Comparison of ENCODE assay signal across 2 cellular contexts in genomic region chr6:30913721-30914075, GRCh38.
TF ChIP-seq lines count a peak whose summit lies in the region.

No MANE protein-coding gene starts in this region.

TF ChIP-seq in HepG2, 621 proteins besides CTCF, POLR2A, EP300 and RAD21 (continues in another document):
- no peak for TF ChIP-seq THYN1 (CRISPR knock-in tag; IDR thresholded peaks at IDR 0.05; ENCODE audit: borderline replicate concordance, low read depth)
- no peak for TF ChIP-seq MLLT10 (CRISPR knock-in tag; IDR thresholded peaks at IDR 0.05)
- no peak for TF ChIP-seq ATRX (CRISPR knock-in tag; IDR thresholded peaks at IDR 0.05; ENCODE audit: borderline replicate concordance)
- TF ChIP-seq, protein P1, sequence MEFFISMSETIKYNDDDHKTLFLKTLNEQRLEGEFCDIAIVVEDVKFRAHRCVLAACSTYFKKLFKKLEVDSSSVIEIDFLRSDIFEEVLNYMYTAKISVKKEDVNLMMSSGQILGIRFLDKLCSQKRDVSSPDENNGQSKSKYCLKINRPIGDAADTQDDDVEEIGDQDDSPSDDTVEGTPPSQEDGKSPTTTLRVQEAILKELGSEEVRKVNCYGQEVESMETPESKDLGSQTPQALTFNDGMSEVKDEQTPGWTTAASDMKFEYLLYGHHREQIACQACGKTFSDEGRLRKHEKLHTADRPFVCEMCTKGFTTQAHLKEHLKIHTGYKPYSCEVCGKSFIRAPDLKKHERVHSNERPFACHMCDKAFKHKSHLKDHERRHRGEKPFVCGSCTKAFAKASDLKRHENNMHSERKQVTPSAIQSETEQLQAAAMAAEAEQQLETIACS (CRISPR knock-in tag; IDR thresholded peaks at IDR 0.05), result no peak
- TF ChIP-seq, protein P2, sequence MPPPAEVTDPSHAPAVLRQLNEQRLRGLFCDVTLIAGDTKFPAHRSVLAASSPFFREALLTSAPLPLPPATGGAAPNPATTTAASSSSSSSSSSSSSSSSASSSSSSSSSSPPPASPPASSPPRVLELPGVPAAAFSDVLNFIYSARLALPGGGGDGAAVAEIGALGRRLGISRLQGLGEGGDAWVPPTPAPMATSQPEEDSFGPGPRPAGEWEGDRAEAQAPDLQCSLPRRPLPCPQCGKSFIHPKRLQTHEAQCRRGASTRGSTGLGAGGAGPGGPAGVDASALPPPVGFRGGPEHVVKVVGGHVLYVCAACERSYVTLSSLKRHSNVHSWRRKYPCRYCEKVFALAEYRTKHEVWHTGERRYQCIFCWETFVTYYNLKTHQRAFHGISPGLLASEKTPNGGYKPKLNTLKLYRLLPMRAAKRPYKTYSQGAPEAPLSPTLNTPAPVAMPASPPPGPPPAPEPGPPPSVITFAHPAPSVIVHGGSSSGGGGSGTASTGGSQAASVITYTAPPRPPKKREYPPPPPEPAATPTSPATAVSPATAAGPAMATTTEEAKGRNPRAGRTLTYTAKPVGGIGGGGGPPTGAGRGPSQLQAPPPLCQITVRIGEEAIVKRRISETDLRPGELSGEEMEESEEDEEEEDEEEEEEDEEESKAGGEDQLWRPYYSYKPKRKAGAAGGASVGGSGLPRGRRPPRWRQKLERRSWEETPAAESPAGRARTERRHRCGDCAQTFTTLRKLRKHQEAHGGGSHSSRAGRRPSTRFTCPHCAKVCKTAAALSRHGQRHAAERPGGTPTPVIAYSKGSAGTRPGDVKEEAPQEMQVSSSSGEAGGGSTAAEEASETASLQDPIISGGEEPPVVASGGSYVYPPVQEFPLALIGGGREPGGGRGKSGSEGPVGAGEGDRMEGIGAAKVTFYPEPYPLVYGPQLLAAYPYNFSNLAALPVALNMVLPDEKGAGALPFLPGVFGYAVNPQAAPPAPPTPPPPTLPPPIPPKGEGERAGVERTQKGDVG (CRISPR knock-in tag; IDR thresholded peaks at IDR 0.05; ENCODE audit: borderline replicate concordance), result peak; percentile 74; the same call in 1 of the 2 replicates
- no peak for TF ChIP-seq SALL1 (CRISPR knock-in tag; IDR thresholded peaks at IDR 0.05)
- peak; percentile 23; the same call in 1 of the 2 replicates for TF ChIP-seq ZNF672 (CRISPR knock-in tag; IDR thresholded peaks at IDR 0.05)
- no peak for TF ChIP-seq CEBPB (IDR thresholded peaks at IDR 0.05; ENCODE audit: borderline replicate concordance, low read depth, low read length)
- peak; percentile 82 for TF ChIP-seq ZBTB33 (CRISPR knock-in tag; IDR thresholded peaks at IDR 0.05)
- TF ChIP-seq PRPF4 (IDR thresholded peaks at IDR 0.05; ENCODE audit: low read depth, low read length, poor library complexity, severe bottlenecking), result peak; percentile 98
- TF ChIP-seq, protein P3, sequence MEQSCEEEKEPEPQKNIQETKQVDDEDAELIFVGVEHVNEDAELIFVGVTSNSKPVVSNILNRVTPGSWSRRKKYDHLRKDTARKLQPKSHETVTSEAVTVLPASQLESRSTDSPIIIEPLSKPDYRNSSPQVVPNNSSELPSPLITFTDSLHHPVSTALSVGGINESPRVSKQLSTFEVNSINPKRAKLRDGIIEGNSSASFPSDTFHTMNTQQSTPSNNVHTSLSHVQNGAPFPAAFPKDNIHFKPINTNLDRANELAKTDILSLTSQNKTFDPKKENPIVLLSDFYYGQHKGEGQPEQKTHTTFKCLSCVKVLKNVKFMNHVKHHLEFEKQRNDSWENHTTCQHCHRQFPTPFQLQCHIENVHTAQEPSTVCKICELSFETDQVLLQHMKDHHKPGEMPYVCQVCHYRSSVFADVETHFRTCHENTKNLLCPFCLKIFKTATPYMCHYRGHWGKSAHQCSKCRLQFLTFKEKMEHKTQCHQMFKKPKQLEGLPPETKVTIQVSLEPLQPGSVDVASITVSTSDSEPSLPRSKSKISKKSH (CRISPR knock-in tag; IDR thresholded peaks at IDR 0.05; ENCODE audit: borderline replicate concordance), result 0 out of 2 replicates have a peak, but pooled peaks have one; percentile 7
- TF ChIP-seq, protein P4, sequence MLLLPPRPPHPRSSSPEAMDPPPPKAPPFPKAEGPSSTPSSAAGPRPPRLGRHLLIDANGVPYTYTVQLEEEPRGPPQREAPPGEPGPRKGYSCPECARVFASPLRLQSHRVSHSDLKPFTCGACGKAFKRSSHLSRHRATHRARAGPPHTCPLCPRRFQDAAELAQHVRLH (CRISPR knock-in tag; IDR thresholded peaks at IDR 0.05; ENCODE audit: borderline replicate concordance, low read depth), result no peak
- TF ChIP-seq RFXAP (CRISPR knock-in tag; IDR thresholded peaks at IDR 0.05; ENCODE audit: borderline replicate concordance), result no peak
- 0 out of 2 replicates have a peak, but pooled peaks have one; percentile 18 for TF ChIP-seq ZNF775 (CRISPR knock-in tag; IDR thresholded peaks at IDR 0.05; ENCODE audit: borderline replicate concordance)
- TF ChIP-seq ZBTB38 (CRISPR knock-in tag; IDR thresholded peaks at IDR 0.05), result peak; percentile 99
- 0 out of 2 replicates have a peak, but pooled peaks have one; percentile 43 for TF ChIP-seq MTA1 (CRISPR knock-in tag; IDR thresholded peaks at IDR 0.05; ENCODE audit: borderline replicate concordance)
- no peak for TF ChIP-seq RELA (CRISPR knock-in tag; IDR thresholded peaks at IDR 0.05)

TF ChIP-seq in HEK293T, 16 proteins besides CTCF, POLR2A, EP300 and RAD21:
- TF ChIP-seq BHLHE40 (IDR thresholded peaks at IDR 0.05; ENCODE audit: borderline replicate concordance) (no peak), SP1 (IDR thresholded peaks at IDR 0.05) (no peak), CTBP1 (IDR thresholded peaks at IDR 0.05; ENCODE audit: borderline replicate concordance) (no peak), L3MBTL2 (conservative IDR thresholded peaks at IDR 0.05) (no peak), ELF4 (IDR thresholded peaks at IDR 0.05) (no peak), FOXA1 (IDR thresholded peaks at IDR 0.05) (no peak), HDGF (IDR thresholded peaks at IDR 0.05; ENCODE audit: borderline replicate concordance) (no peak), TARDBP (IDR thresholded peaks at IDR 0.05) (no peak), SUZ12 (IDR thresholded peaks at IDR 0.05) (no peak), LEF1 (IDR thresholded peaks at IDR 0.05; ENCODE audit: borderline replicate concordance) (no peak)
TF ChIP-seq in HEK293T: peak in this region for 0.
